21 cellular contexts compared by ENCODE assay signal in the genomic region with DNA sequence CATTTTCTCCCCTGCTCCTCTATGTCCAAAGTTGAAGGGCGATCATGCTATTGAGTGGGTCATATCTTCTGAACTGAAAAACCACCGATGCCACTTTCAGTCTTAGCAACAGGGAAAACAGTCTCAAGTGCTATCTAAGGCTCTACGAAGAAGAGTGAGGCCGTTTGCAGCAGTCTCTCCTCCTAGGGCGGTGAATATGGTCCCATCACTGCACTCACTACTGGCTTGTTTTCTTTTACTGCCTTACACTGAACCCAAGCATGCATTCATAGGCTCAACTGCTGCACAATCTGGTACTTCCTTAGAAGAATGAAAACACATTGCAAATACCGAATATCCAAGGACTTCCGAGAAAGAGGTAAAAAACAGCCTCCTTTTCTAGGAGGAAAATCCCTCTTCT.
DNase-seq lines count a peak whose midpoint lies in the region; ATAC-seq and TF ChIP-seq lines count a peak whose summit lies in the region.
"Had no signal": no experiment of that assay in that cellular context is flagged by ENCODE, and none has a peak within 500 bp of the region (broad histone marks: within the 10 kb centered on the region; RNA-seq: fewer than 3 reads in every experiment).

No MANE protein-coding gene starts in this region.

- no peaks in the 10 kb centered on the region for H4K20me1 ChIP-seq in OCI-LY3 (ENCODE audit: insufficient read depth, low read length)
- H4K20me1 ChIP-seq: BLaER1 had no signal

- H3K4me3 ChIP-seq in ACC112 (ENCODE audit: low read depth, low read length), result no peak overlapping the region
- peak overlapping the region; percentile 10; the same call in 1 of the 2 replicates for H3K4me3 ChIP-seq in OCI-LY3 (ENCODE audit: low read length)
- no peak overlapping the region for H3K4me3 ChIP-seq in coronary artery
- H3K4me3 ChIP-seq in aorta (ENCODE audit: low read length in 2 of 2), result no peak overlapping the region
- H3K4me3 ChIP-seq in uterus, result no peak overlapping the region
- H3K4me3 ChIP-seq: BLaER1, GM12878, GM23248 had no signal

- ATAC-seq in HG02885 (IDR thresholded peaks at IDR 0.05; ENCODE audit: poor library complexity, unreplicated experiment) (no peak), aorta (ENCODE audit: low FRiP score) (no peak)
- ATAC-seq: CD8-positive, alpha-beta T cell; GM12878; HCT116 had no signal

- H3K4me2 ChIP-seq in OCI-LY3 (ENCODE audit: low read length), result peak overlapping the region; percentile 28
- H3K4me2 ChIP-seq: BLaER1 had no signal

- H2AFZ ChIP-seq in ACC112 (ENCODE audit: low read length, unreplicated experiment) (peak overlapping the region; percentile 38), OCI-LY3 (ENCODE audit: low read depth, low read length) (peak overlapping the region; percentile 42; the same call in 1 of the 2 replicates)
- H2AFZ ChIP-seq: GM23248 had no signal

- H3K79me2 ChIP-seq in ACC112 (ENCODE audit: control insufficient read depth, insufficient read depth, low read length, unreplicated experiment) (no peaks in the 10 kb centered on the region), OCI-LY3 (ENCODE audit: low read length) (no peaks in the 10 kb centered on the region)

- H3K27me3 ChIP-seq in ACC112 (ENCODE audit: insufficient read depth, low read length), result peaks cover 29% of the 10 kb centered on the region; the same call in 1 of the 2 replicates
- H3K27me3 ChIP-seq in OCI-LY3 (ENCODE audit: low read depth, low read length), result peaks cover 11% of the 10 kb centered on the region
- no peaks in the 10 kb centered on the region for H3K27me3 ChIP-seq in aorta (ENCODE audit: control insufficient read depth in 1 of 2, insufficient read depth in 2 of 2, low read length in 1 of 2)
- no peaks in the 10 kb centered on the region for H3K27me3 ChIP-seq in uterus
- H3K27me3 ChIP-seq: BLaER1 had no signal

- intact Hi-C loops in aorta (cut with DNase I) (no loop called here), uterus (cut with DNase I; ENCODE audit: low total_unique reads) (no loop called here)

- WGBS in aorta, 2 donors, result 53 to 54% methylated on average over 7 of the region's 7 CpGs

- TF ChIP-seq POLR2A in uterus (IDR thresholded peaks at IDR 0.05), result no peak

- TF ChIP-seq CTCF in OCI-LY3 (IDR thresholded peaks at IDR 0.05; ENCODE audit: low read depth, low read length) (no peak), coronary artery (IDR thresholded peaks at IDR 0.05) (no peak), uterus (IDR thresholded peaks at IDR 0.05) (no peak)

- H3K9me3 ChIP-seq in OCI-LY3 (ENCODE audit: insufficient read depth, low read length) (no peaks in the 10 kb centered on the region), aorta (ENCODE audit: control insufficient read depth, low read length) (no peaks in the 10 kb centered on the region), uterus (no peaks in the 10 kb centered on the region)
- H3K9me3 ChIP-seq: BLaER1, Caco-2 had no signal

- peak; percentile 21 for DNase-seq in coronary artery (ENCODE audit: low spot score)
- no peak for DNase-seq in H4 (ENCODE audit: low spot score)
- DNase-seq in aorta, result no peak
- no peak for DNase-seq in uterus
- DNase-seq: 8988T; CD4-positive, CD25-positive, alpha-beta regulatory T cell; CD8-positive, alpha-beta T cell; DMS 273 treated with DMSO at 0.1 percent for 48 hours; DMS79; EL; GDM1; GM23248; H9 had no signal

- H3K4me1 ChIP-seq in ACC112 (ENCODE audit: control insufficient read depth, insufficient read depth, low read length, unreplicated experiment), result peaks cover 3% of the 10 kb centered on the region
- peaks cover 5% of the 10 kb centered on the region; the same call in 1 of the 2 replicates for H3K4me1 ChIP-seq in OCI-LY3 (ENCODE audit: low read length)
- no peaks in the 10 kb centered on the region for H3K4me1 ChIP-seq in aorta (ENCODE audit: control insufficient read depth in 1 of 2, insufficient read depth in 2 of 2, low read length in 2 of 2)
- no peaks in the 10 kb centered on the region for H3K4me1 ChIP-seq in uterus
- H3K4me1 ChIP-seq: BLaER1, Caco-2 had no signal

- H3K27ac ChIP-seq in ACC112 (ENCODE audit: low read depth, low read length) (no peak overlapping the region), OCI-LY3 (ENCODE audit: low read length) (no peak overlapping the region), coronary artery (no peak overlapping the region), aorta (ENCODE audit: low read depth in 1 of 2, low read length in 2 of 2) (no peak overlapping the region), uterus (no peak overlapping the region)
- H3K27ac ChIP-seq: BLaER1, C4-2B, GM23248 had no signal

- no peaks in the 10 kb centered on the region for H3K36me3 ChIP-seq in ACC112 (ENCODE audit: insufficient read depth, low read length)
- H3K36me3 ChIP-seq in OCI-LY3 (replicated peaks; ENCODE audit: low read depth, low read length), result no peaks in the 10 kb centered on the region
- H3K36me3 ChIP-seq in aorta (ENCODE audit: control insufficient read depth in 1 of 2, insufficient read depth in 2 of 2, low read length in 1 of 2), result no peaks in the 10 kb centered on the region
- no peaks in the 10 kb centered on the region for H3K36me3 ChIP-seq in uterus
- H3K36me3 ChIP-seq: BLaER1 had no signal

- no peak overlapping the region for H3K9ac ChIP-seq in OCI-LY3 (ENCODE audit: low read length)
- H3K9ac ChIP-seq: BLaER1, GM23248 had no signal
